8 cellular contexts compared by ENCODE assay signal in genomic region chr5:91266184-91266705, GRCh38.
DNase-seq lines count a peak whose midpoint lies in the region; ATAC-seq and TF ChIP-seq lines count a peak whose summit lies in the region.

No MANE protein-coding gene starts in this region.

- H3K9me3 ChIP-seq in psoas muscle = no peaks in the 10 kb centered on the region

- TF ChIP-seq CTCF in choroid plexus epithelial cell (conservative IDR thresholded peaks at IDR 0.05; ENCODE audit: low read depth, low read length) (no peak), psoas muscle (IDR thresholded peaks at IDR 0.05) (peak; percentile 37), WTC11 (IDR thresholded peaks at IDR 0.05) (no peak)

- no peak overlapping the region for H3K27ac Mint-ChIP-seq in WTC11

- peak; percentile 67 for ATAC-seq in GM21717 (IDR thresholded peaks at IDR 0.05; ENCODE audit: unreplicated experiment)
- peak; percentile 82 to 96 (median 90) for ATAC-seq in psoas muscle
- no peak for ATAC-seq in WTC11

- H3K36me3 ChIP-seq in psoas muscle (ENCODE audit: insufficient read depth in 1 of 2, low read depth in 1 of 2) = no peaks in the 10 kb centered on the region

- H3K4me3 ChIP-seq in choroid plexus epithelial cell (ENCODE audit: low read depth, low read length) (no peak overlapping the region), psoas muscle (no peak overlapping the region)

- CTCF ChIA-PET in WTC11 (lab: Charles Lee) = no interaction called here

- WGBS in psoas muscle, 3 donors = 26 to 49% (median 29%) methylated on average over 3 of the region's 3 CpGs

- H3K9me3 Mint-ChIP-seq in WTC11 = no peaks in the 10 kb centered on the region

- intact Hi-C loops in psoas muscle (cut with DNase I) = no loop called here

- H3K36me3 Mint-ChIP-seq in WTC11 = no peaks in the 10 kb centered on the region

- peaks cover 8% of the 10 kb centered on the region for H3K4me1 Mint-ChIP-seq in WTC11

- H3K27me3 Mint-ChIP-seq in WTC11 (ENCODE audit: low read depth) = no peaks in the 10 kb centered on the region

- H3K27ac ChIP-seq in psoas muscle = peak overlapping the region; percentile 66

- POLR2A ChIA-PET in WTC11 (lab: Charles Lee) = interaction anchor here (0.7 kb wide), 1 partner anchor 98 kb away, joined by 3 read pairs; no protein-coding TSS in a partner anchor

- H3K4me3 Mint-ChIP-seq in WTC11 = no peak overlapping the region

- no peaks in the 10 kb centered on the region for H3K27me3 ChIP-seq in psoas muscle (ENCODE audit: insufficient read depth in 3 of 3, low read length in 2 of 3)

- peaks cover 27% of the 10 kb centered on the region for H3K4me1 ChIP-seq in psoas muscle

- peak; percentile 65 for DNase-seq in GM03348 (ENCODE audit: low spot score)
- peak; percentile 71 for DNase-seq in M059J (ENCODE audit: low read depth)
- peak; percentile 72 for DNase-seq in choroid plexus epithelial cell (ENCODE audit: low read depth)
- no peak for DNase-seq in psoas muscle
- DNase-seq in anterior cingulate cortex (lab: John Stamatoyannopoulos, UW) = no peak
- no peak for DNase-seq in WTC11 (ENCODE audit: low spot score)
- DNase-seq in NCI-H2227 treated with DMSO at 0.1 percent for 48 hours (lab: John Stamatoyannopoulos, UW) = no peak

TF ChIP-seq in WTC11, 78 proteins besides CTCF, POLR2A, EP300 and RAD21:
- TF ChIP-seq ZNF219 (CRISPR knock-in tag; IDR thresholded peaks at IDR 0.05; ENCODE audit: borderline replicate concordance) (no peak), USF2 (CRISPR knock-in tag; IDR thresholded peaks at IDR 0.05) (no peak), NR1H2 (CRISPR knock-in tag; IDR thresholded peaks at IDR 0.05) (no peak), ATF3 (CRISPR knock-in tag; conservative IDR thresholded peaks at IDR 0.05) (no peak)

Comparison
In these comparisons a context has a peak if more than half of its experiments do, and no peak if none do; other contexts are left out.
1. DNase-seq: peak in GM03348 (single experiment), M059J (single experiment) and choroid plexus epithelial cell (single experiment); none in psoas muscle (0 of 2), anterior cingulate cortex (0 of 58), WTC11 (single experiment) and NCI-H2227 treated with DMSO at 0.1 percent for 48 hours (single experiment).